24 cellular contexts compared by ENCODE assay signal in genomic region chr4:77050962-77051361, GRCh38.
"Had no signal": no experiment of that assay in that cellular context is flagged by ENCODE, and none has a peak within 500 bp of the region (broad histone marks: within the 10 kb centered on the region; RNA-seq: fewer than 3 reads in every experiment).

No MANE protein-coding gene starts in this region.

- H2AFZ ChIP-seq: neural progenitor cell had no signal

- H3K4me2 ChIP-seq: neural progenitor cell had no signal

- H3K27ac ChIP-seq: adrenal gland, brain microvascular endothelial cell, heart left ventricle, neural progenitor cell, stomach, suprapubic skin, tibial artery, upper lobe of right lung had no signal

- H3K9me3 Mint-ChIP-seq: activated naive CD4-positive, alpha-beta T cell treated with anti-CD3 and anti-CD28 coated beads, Interleukin-2, amount 50 U/mL, for 24 hours; activated T-helper 2 cell treated with anti-CD3 and anti-CD28 coated beads, Interferon-gamma antibody, Interleukin-2, Interleukin-4, amounts not matched to agents 10 μg/mL and 5 μg/mL and 100 μg/mL, durations not matched to agents 14 hours and 24 hours and 36 hours; effector memory CD8-positive, alpha-beta T cell; natural killer cell; neural progenitor cell; T-helper 2 cell treated with Interferon-gamma antibody and Interleukin-4, amounts not matched to agents 5 μg/mL and 100 μg/mL, for 36 hours had no signal

- H3K4me3 Mint-ChIP-seq: activated CD4-positive, alpha-beta T cell treated with anti-CD3 and anti-CD28 coated beads for 36 hours; activated naive CD4-positive, alpha-beta T cell treated with anti-CD3 and anti-CD28 coated beads, Interleukin-2, amount 50 U/mL, for 24 hours; effector memory CD8-positive, alpha-beta T cell; natural killer cell; neural progenitor cell; T-helper 2 cell treated with Interferon-gamma antibody and Interleukin-4, amounts not matched to agents 5 μg/mL and 100 μg/mL, for 36 hours had no signal

- H3K4me3 ChIP-seq: adrenal gland, heart left ventricle, neural progenitor cell, stomach, suprapubic skin, tibial artery, upper lobe of right lung had no signal

- H3K9me3 ChIP-seq: adrenal gland, heart left ventricle, stomach, suprapubic skin, tibial artery, upper lobe of right lung had no signal

- DNase-seq: activated CD4-positive, alpha-beta T cell treated with anti-CD3 and anti-CD28 coated beads for 36 hours; activated CD4-positive, CD25-positive, alpha-beta regulatory T cell; activated CD8-positive, alpha-beta memory T cell treated with anti-CD3 and anti-CD28 coated beads, Interleukin-2, amount 50 U/mL, for 4 hours; activated T-cell treated with anti-CD3 and anti-CD28 coated beads, Interleukin-2, amount 50 U/mL, for 1 hour; adrenal gland; aorta; brain microvascular endothelial cell; cortex of kidney; effector memory CD8-positive, alpha-beta T cell; foreskin fibroblast; heart left ventricle; natural killer cell; posterior cingulate gyrus; right cardiac atrium; stimulated activated CD4-positive, alpha-beta T cell treated with anti-CD3 and anti-CD28 coated beads, Interleukin-2, amount 100 ng/mL, for 48 hours; stomach; T-helper 1 cell; tibial artery; upper lobe of right lung had no signal

- H3K4me1 Mint-ChIP-seq: activated CD4-positive, alpha-beta T cell treated with anti-CD3 and anti-CD28 coated beads for 36 hours; activated naive CD4-positive, alpha-beta T cell treated with anti-CD3 and anti-CD28 coated beads, Interleukin-2, amount 50 U/mL, for 24 hours; neural progenitor cell had no signal

- H3K27me3 ChIP-seq: adrenal gland, brain microvascular endothelial cell, heart left ventricle, neural progenitor cell, stomach, suprapubic skin, tibial artery, upper lobe of right lung had no signal

- H3K27me3 Mint-ChIP-seq: activated CD4-positive, alpha-beta T cell treated with anti-CD3 and anti-CD28 coated beads for 36 hours; activated naive CD4-positive, alpha-beta T cell treated with anti-CD3 and anti-CD28 coated beads, Interleukin-2, amount 50 U/mL, for 24 hours; effector memory CD8-positive, alpha-beta T cell had no signal

- ATAC-seq: activated CD4-positive, alpha-beta T cell treated with anti-CD3 and anti-CD28 coated beads for 36 hours; effector memory CD8-positive, alpha-beta T cell; heart left ventricle; natural killer cell; right cardiac atrium; upper lobe of right lung had no signal

- H3K27ac Mint-ChIP-seq: activated naive CD4-positive, alpha-beta T cell treated with anti-CD3 and anti-CD28 coated beads, Interleukin-2, amount 50 U/mL, for 24 hours; activated T-helper 2 cell treated with anti-CD3 and anti-CD28 coated beads, Interferon-gamma antibody, Interleukin-2, Interleukin-4, amounts not matched to agents 10 μg/mL and 5 μg/mL and 100 μg/mL, durations not matched to agents 14 hours and 24 hours and 36 hours; neural progenitor cell; T-helper 2 cell treated with Interferon-gamma antibody and Interleukin-4, amounts not matched to agents 5 μg/mL and 100 μg/mL, for 36 hours had no signal
